1 cellular context compared by ENCODE assay signal in the genomic region with DNA sequence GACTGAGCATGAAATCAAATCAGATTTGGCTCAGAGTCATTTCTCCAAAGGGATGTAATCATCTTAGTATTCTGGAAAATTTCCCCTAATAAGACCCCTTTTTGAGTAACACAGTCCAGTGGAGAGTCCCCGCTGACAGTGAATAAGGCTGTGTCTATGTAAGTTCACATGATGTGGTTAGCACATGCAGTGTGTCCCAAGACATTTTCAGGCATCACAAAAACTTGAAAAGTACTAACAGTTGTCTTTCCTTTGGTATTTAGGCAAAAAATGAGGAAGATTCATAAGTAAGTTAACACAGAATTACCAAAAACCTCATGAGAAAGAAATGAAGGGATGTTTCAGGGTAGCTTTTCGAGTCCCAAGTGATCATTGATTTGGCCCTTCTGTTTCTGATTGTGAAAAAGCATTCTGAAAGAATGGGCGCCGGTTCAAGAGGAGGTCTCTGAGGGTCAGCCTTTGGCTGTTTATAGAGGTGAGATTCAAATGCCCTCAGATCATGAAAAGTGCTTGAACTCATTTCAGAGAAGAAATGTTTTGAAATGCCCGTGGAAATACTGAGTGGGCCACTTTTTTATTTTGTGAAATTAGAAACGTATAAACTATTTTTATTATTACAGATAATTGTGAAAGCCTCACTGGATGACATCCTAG.
TF ChIP-seq lines count a peak whose summit lies in the region.

No MANE protein-coding gene starts in this region.

TF ChIP-seq in HepG2, 621 proteins besides CTCF, POLR2A, EP300 and RAD21:
- TF ChIP-seq, protein P1, sequence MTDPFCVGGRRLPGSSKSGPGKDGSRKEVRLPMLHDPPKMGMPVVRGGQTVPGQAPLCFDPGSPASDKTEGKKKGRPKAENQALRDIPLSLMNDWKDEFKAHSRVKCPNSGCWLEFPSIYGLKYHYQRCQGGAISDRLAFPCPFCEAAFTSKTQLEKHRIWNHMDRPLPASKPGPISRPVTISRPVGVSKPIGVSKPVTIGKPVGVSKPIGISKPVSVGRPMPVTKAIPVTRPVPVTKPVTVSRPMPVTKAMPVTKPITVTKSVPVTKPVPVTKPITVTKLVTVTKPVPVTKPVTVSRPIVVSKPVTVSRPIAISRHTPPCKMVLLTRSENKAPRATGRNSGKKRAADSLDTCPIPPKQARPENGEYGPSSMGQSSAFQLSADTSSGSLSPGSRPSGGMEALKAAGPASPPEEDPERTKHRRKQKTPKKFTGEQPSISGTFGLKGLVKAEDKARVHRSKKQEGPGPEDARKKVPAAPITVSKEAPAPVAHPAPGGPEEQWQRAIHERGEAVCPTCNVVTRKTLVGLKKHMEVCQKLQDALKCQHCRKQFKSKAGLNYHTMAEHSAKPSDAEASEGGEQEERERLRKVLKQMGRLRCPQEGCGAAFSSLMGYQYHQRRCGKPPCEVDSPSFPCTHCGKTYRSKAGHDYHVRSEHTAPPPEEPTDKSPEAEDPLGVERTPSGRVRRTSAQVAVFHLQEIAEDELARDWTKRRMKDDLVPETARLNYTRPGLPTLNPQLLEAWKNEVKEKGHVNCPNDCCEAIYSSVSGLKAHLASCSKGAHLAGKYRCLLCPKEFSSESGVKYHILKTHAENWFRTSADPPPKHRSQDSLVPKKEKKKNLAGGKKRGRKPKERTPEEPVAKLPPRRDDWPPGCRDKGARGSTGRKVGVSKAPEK (CRISPR knock-in tag; IDR thresholded peaks at IDR 0.05; ENCODE audit: borderline replicate concordance): no peak
- TF ChIP-seq, protein P2, sequence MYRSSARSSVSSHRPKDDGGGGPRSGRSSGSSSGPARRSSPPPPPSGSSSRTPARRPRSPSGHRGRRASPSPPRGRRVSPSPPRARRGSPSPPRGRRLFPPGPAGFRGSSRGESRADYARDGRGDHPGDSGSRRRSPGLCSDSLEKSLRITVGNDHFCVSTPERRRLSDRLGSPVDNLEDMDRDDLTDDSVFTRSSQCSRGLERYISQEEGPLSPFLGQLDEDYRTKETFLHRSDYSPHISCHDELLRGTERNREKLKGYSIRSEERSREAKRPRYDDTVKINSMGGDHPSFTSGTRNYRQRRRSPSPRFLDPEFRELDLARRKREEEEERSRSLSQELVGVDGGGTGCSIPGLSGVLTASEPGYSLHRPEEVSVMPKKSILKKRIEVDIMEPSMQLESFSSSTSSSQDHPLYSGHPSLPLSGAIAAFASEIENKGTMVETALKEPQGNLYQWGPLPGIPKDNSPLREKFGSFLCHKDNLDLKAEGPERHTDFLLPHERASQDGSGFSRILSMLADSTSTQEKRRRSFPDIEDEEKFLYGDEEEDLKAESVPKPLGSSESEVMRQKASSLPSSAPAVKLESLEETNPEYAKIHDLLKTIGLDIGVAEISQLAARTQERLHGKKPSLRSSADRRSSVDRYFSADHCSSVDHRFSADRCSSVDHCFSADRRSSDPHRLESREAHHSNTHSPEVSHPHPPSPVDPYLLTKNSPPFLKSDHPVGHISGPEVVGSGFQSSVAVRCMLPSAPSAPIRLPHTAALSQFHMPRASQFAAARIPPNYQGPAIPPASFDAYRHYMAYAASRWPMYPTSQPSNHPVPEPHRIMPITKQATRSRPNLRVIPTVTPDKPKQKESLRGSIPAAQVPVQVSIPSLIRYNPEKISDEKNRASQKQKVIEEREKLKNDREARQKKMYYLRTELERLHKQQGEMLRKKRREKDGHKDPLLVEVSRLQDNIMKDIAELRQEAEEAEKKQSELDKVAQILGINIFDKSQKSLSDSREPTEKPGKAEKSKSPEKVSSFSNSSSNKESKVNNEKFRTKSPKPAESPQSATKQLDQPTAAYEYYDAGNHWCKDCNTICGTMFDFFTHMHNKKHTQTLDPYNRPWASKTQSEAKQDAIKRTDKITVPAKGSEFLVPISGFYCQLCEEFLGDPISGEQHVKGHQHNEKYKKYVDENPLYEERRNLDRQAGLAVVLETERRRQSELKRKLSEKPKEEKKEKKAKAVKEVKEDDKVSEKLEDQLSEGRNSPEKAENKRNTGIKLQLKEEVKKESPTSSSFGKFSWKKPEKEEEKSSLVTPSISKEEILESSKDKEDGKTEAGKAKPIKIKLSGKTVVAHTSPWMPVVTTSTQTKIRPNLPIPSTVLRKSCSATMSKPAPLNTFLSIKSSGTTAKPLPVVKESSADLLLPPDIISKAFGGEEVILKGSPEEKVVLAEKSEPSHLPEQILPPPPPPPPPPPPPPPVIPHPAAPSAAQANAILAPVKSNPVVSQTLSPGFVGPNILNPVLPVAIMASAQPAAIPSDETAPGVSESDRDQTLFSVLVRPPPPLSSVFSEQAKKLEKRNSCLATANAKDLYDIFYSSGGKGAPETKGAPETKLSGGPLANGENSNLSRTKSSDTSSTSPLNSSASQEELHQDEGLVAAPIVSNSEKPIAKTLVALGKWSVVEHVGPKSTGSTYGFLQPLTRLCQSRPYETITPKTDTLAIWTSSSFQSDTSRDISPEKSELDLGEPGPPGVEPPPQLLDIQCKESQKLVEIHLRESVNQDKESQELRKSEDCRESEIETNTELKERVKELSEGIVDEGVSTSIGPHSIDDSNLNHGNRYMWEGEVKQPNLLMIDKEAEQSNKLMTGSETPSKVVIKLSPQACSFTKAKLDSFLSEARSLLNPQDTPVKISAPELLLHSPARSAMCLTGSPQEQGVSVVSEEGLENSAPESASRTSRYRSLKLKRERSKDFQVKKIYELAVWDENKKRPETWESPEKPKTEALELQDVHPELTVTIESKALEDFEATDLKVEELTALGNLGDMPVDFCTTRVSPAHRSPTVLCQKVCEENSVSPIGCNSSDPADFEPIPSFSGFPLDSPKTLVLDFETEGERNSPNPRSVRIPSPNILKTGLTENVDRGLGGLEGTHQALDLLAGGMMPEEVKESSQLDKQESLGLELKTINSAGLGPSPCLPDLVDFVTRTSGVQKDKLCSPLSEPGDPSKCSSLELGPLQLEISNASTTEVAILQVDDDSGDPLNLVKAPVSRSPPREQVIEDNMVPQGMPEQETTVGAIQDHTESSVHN (CRISPR knock-in tag; IDR thresholded peaks at IDR 0.05): no peak
- TF ChIP-seq, protein P3, sequence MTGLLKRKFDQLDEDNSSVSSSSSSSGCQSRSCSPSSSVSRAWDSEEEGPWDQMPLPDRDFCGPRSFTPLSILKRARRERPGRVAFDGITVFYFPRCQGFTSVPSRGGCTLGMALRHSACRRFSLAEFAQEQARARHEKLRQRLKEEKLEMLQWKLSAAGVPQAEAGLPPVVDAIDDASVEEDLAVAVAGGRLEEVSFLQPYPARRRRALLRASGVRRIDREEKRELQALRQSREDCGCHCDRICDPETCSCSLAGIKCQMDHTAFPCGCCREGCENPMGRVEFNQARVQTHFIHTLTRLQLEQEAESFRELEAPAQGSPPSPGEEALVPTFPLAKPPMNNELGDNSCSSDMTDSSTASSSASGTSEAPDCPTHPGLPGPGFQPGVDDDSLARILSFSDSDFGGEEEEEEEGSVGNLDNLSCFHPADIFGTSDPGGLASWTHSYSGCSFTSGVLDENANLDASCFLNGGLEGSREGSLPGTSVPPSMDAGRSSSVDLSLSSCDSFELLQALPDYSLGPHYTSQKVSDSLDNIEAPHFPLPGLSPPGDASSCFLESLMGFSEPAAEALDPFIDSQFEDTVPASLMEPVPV (CRISPR knock-in tag; IDR thresholded peaks at IDR 0.05): no peak
- TF ChIP-seq HNRNPH1 (optimal IDR thresholded peaks at IDR 0.05; ENCODE audit: low read depth, low read length): no peak
- TF ChIP-seq SSRP1 (CRISPR knock-in tag; IDR thresholded peaks at IDR 0.05): no peak
- TF ChIP-seq BRD4 (CRISPR knock-in tag; IDR thresholded peaks at IDR 0.05): no peak
- TF ChIP-seq ONECUT2 (CRISPR knock-in tag; IDR thresholded peaks at IDR 0.05): no peak
- TF ChIP-seq, protein P4, sequence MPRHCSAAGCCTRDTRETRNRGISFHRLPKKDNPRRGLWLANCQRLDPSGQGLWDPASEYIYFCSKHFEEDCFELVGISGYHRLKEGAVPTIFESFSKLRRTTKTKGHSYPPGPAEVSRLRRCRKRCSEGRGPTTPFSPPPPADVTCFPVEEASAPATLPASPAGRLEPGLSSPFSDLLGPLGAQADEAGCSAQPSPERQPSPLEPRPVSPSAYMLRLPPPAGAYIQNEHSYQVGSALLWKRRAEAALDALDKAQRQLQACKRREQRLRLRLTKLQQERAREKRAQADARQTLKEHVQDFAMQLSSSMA (CRISPR knock-in tag; IDR thresholded peaks at IDR 0.05): no peak
- no peak for TF ChIP-seq ZNF101 (CRISPR knock-in tag; IDR thresholded peaks at IDR 0.05; ENCODE audit: borderline replicate concordance, low read depth)
- TF ChIP-seq ZKSCAN1 (IDR thresholded peaks at IDR 0.05; ENCODE audit: low read length): no peak
- TF ChIP-seq, protein P5, sequence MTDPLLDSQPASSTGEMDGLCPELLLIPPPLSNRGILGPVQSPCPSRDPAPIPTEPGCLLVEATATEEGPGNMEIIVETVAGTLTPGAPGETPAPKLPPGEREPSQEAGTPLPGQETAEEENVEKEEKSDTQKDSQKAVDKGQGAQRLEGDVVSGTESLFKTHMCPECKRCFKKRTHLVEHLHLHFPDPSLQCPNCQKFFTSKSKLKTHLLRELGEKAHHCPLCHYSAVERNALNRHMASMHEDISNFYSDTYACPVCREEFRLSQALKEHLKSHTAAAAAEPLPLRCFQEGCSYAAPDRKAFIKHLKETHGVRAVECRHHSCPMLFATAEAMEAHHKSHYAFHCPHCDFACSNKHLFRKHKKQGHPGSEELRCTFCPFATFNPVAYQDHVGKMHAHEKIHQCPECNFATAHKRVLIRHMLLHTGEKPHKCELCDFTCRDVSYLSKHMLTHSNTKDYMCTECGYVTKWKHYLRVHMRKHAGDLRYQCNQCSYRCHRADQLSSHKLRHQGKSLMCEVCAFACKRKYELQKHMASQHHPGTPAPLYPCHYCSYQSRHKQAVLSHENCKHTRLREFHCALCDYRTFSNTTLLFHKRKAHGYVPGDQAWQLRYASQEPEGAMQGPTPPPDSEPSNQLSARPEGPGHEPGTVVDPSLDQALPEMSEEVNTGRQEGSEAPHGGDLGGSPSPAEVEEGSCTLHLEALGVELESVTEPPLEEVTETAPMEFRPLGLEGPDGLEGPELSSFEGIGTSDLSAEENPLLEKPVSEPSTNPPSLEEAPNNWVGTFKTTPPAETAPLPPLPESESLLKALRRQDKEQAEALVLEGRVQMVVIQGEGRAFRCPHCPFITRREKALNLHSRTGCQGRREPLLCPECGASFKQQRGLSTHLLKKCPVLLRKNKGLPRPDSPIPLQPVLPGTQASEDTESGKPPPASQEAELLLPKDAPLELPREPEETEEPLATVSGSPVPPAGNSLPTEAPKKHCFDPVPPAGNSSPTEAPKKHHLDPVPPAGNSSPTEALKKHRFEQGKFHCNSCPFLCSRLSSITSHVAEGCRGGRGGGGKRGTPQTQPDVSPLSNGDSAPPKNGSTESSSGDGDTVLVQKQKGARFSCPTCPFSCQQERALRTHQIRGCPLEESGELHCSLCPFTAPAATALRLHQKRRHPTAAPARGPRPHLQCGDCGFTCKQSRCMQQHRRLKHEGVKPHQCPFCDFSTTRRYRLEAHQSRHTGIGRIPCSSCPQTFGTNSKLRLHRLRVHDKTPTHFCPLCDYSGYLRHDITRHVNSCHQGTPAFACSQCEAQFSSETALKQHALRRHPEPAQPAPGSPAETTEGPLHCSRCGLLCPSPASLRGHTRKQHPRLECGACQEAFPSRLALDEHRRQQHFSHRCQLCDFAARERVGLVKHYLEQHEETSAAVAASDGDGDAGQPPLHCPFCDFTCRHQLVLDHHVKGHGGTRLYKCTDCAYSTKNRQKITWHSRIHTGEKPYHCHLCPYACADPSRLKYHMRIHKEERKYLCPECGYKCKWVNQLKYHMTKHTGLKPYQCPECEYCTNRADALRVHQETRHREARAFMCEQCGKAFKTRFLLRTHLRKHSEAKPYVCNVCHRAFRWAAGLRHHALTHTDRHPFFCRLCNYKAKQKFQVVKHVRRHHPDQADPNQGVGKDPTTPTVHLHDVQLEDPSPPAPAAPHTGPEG (CRISPR knock-in tag; IDR thresholded peaks at IDR 0.05): no peak
- no peak for TF ChIP-seq HNRNPUL1 (IDR thresholded peaks at IDR 0.05; ENCODE audit: low read depth, low read length)
- TF ChIP-seq CENPT (CRISPR knock-in tag; IDR thresholded peaks at IDR 0.05; ENCODE audit: low read depth): no peak
- TF ChIP-seq, protein P6, sequence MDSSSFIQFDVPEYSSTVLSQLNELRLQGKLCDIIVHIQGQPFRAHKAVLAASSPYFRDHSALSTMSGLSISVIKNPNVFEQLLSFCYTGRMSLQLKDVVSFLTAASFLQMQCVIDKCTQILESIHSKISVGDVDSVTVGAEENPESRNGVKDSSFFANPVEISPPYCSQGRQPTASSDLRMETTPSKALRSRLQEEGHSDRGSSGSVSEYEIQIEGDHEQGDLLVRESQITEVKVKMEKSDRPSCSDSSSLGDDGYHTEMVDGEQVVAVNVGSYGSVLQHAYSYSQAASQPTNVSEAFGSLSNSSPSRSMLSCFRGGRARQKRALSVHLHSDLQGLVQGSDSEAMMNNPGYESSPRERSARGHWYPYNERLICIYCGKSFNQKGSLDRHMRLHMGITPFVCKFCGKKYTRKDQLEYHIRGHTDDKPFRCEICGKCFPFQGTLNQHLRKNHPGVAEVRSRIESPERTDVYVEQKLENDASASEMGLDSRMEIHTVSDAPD (CRISPR knock-in tag; IDR thresholded peaks at IDR 0.05): no peak
- no peak for TF ChIP-seq ZNF333 (CRISPR knock-in tag; IDR thresholded peaks at IDR 0.05; ENCODE audit: borderline replicate concordance)
